ENCODE assay signal across 1 cellular context in the genomic region with DNA sequence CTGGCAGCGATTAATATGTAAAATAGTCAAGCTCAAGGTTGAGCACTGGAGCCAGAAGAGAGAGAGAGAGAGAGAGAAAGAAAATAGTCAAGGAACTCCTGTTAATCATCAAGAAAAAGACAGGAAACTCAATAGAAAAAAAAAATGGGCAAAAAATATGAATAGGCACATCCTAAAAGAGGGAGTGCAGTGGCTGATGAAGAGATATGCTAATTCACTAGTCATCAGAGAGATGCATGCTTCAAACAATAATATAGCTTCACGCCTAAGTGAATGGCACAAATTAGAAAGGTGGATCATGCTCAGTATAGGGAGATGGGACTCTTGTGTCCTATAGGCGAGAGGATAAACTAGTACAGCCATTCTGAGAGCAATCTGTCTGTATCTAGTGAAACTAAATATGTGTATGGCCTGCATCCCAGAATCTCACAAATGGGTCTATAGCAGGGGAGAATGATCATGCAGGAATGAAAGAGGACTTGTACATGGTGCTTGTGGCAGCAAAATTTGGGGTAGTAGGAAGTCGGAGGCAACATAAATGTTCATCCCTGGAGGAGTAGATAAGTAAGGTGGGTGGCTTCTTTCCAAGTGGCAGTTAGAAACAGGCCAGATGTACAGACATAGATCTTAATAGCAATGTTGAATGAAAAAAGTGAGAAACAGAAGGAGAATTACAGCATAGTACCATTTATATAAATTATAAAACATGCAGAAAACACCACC.
TF ChIP-seq lines count a peak whose summit lies in the region.

No MANE protein-coding gene starts in this region.

TF ChIP-seq in K562, 482 proteins besides CTCF, POLR2A, EP300 and RAD21 (continued from another document and continues in another):
- TF ChIP-seq PCBP1 (IDR thresholded peaks at IDR 0.05; ENCODE audit: low read depth, low read length, poor library complexity, severe bottlenecking) = no peak
- no peak for TF ChIP-seq ZNF41 (CRISPR knock-in tag; conservative IDR thresholded peaks at IDR 0.05)
- TF ChIP-seq MEF2A (IDR thresholded peaks at IDR 0.05; ENCODE audit: control insufficient read depth, low read depth, low read length) = no peak
- no peak for TF ChIP-seq PYGO2 (tag; IDR thresholded peaks at IDR 0.05)
- no peak for TF ChIP-seq EZH2 (IDR thresholded peaks at IDR 0.05; ENCODE audit: borderline replicate concordance, low read depth, low read length)
- TF ChIP-seq, protein P1, sequence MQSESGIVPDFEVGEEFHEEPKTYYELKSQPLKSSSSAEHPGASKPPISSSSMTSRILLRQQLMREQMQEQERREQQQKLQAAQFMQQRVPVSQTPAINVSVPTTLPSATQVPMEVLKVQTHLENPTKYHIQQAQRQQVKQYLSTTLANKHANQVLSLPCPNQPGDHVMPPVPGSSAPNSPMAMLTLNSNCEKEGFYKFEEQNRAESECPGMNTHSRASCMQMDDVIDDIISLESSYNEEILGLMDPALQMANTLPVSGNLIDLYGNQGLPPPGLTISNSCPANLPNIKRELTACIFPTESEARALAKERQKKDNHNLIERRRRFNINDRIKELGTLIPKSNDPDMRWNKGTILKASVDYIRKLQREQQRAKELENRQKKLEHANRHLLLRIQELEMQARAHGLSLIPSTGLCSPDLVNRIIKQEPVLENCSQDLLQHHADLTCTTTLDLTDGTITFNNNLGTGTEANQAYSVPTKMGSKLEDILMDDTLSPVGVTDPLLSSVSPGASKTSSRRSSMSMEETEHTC (IDR thresholded peaks at IDR 0.05) = no peak
- TF ChIP-seq, protein P2, sequence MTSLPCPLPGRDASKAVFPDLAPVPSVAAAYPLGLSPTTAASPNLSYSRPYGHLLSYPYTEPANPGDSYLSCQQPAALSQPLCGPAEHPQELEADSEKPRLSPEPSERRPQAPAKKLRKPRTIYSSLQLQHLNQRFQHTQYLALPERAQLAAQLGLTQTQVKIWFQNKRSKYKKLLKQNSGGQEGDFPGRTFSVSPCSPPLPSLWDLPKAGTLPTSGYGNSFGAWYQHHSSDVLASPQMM (CRISPR knock-in tag; IDR thresholded peaks at IDR 0.05) = no peak
- peak; percentile 42 for TF ChIP-seq RBBP5 (IDR thresholded peaks at IDR 0.05; ENCODE audit: borderline replicate concordance, insufficient read depth, low read length, poor library complexity, severe bottlenecking)
- TF ChIP-seq SETDB1 (IDR thresholded peaks at IDR 0.05; ENCODE audit: low read length) = no peak
- TF ChIP-seq RBM22 (IDR thresholded peaks at IDR 0.05; ENCODE audit: low read depth, low read length, poor library complexity, severe bottlenecking) = no peak
- peak; percentile 38; the same call in 1 of the 2 replicates for TF ChIP-seq FOSL1 (tag; conservative IDR thresholded peaks at IDR 0.05)
- TF ChIP-seq GATAD2B (IDR thresholded peaks at IDR 0.05; ENCODE audit: borderline replicate concordance) = 0 out of 2 replicates have a peak, but pooled peaks have one; percentile 35
- peak; percentile 10 for TF ChIP-seq NEUROD1 (IDR thresholded peaks at IDR 0.05; ENCODE audit: borderline replicate concordance, low read depth, low read length, partially characterized antibody)
- no peak for TF ChIP-seq TARDBP (IDR thresholded peaks at IDR 0.05)
- TF ChIP-seq DACH1 (IDR thresholded peaks at IDR 0.05; ENCODE audit: partially characterized antibody) = no peak
- TF ChIP-seq ZFPM2 (CRISPR knock-in tag; IDR thresholded peaks at IDR 0.05) = no peak
- TF ChIP-seq POLR3G (IDR thresholded peaks at IDR 0.05; ENCODE audit: extremely low read depth, insufficient read length, insufficient replicate concordance) = no peak
- TF ChIP-seq KLF10 (CRISPR knock-in tag; IDR thresholded peaks at IDR 0.05) = 0 out of 2 replicates have a peak, but pooled peaks have one; percentile 7
- TF ChIP-seq KAT2B (IDR thresholded peaks at IDR 0.05; ENCODE audit: low read depth, low read length) = no peak
- TF ChIP-seq TSC22D4 (tag; IDR thresholded peaks at IDR 0.05) = no peak
- TF ChIP-seq ZNF586 (CRISPR knock-in tag; conservative IDR thresholded peaks at IDR 0.05) = no peak
- peak; percentile 59 for TF ChIP-seq EP400 (IDR thresholded peaks at IDR 0.05)
- no peak for TF ChIP-seq ZKSCAN1 (IDR thresholded peaks at IDR 0.05; ENCODE audit: low read depth, low read length)
- TF ChIP-seq, protein P3, sequence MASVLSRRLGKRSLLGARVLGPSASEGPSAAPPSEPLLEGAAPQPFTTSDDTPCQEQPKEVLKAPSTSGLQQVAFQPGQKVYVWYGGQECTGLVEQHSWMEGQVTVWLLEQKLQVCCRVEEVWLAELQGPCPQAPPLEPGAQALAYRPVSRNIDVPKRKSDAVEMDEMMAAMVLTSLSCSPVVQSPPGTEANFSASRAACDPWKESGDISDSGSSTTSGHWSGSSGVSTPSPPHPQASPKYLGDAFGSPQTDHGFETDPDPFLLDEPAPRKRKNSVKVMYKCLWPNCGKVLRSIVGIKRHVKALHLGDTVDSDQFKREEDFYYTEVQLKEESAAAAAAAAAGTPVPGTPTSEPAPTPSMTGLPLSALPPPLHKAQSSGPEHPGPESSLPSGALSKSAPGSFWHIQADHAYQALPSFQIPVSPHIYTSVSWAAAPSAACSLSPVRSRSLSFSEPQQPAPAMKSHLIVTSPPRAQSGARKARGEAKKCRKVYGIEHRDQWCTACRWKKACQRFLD (CRISPR knock-in tag; IDR thresholded peaks at IDR 0.05) = 0 out of 2 replicates have a peak, but pooled peaks have one; percentile 33
- TF ChIP-seq, protein P4, sequence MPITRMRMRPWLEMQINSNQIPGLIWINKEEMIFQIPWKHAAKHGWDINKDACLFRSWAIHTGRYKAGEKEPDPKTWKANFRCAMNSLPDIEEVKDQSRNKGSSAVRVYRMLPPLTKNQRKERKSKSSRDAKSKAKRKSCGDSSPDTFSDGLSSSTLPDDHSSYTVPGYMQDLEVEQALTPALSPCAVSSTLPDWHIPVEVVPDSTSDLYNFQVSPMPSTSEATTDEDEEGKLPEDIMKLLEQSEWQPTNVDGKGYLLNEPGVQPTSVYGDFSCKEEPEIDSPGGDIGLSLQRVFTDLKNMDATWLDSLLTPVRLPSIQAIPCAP (CRISPR knock-in tag; IDR thresholded peaks at IDR 0.05; ENCODE audit: borderline replicate concordance) = no peak
- TF ChIP-seq CREM (IDR thresholded peaks at IDR 0.05; ENCODE audit: low read depth) = 0 out of 2 replicates have a peak, but pooled peaks have one; percentile 3
- no peak for TF ChIP-seq ZNF785 (CRISPR knock-in tag; IDR thresholded peaks at IDR 0.05)
- no peak for TF ChIP-seq ZNF134 (CRISPR knock-in tag; conservative IDR thresholded peaks at IDR 0.05)
- TF ChIP-seq, protein P5, sequence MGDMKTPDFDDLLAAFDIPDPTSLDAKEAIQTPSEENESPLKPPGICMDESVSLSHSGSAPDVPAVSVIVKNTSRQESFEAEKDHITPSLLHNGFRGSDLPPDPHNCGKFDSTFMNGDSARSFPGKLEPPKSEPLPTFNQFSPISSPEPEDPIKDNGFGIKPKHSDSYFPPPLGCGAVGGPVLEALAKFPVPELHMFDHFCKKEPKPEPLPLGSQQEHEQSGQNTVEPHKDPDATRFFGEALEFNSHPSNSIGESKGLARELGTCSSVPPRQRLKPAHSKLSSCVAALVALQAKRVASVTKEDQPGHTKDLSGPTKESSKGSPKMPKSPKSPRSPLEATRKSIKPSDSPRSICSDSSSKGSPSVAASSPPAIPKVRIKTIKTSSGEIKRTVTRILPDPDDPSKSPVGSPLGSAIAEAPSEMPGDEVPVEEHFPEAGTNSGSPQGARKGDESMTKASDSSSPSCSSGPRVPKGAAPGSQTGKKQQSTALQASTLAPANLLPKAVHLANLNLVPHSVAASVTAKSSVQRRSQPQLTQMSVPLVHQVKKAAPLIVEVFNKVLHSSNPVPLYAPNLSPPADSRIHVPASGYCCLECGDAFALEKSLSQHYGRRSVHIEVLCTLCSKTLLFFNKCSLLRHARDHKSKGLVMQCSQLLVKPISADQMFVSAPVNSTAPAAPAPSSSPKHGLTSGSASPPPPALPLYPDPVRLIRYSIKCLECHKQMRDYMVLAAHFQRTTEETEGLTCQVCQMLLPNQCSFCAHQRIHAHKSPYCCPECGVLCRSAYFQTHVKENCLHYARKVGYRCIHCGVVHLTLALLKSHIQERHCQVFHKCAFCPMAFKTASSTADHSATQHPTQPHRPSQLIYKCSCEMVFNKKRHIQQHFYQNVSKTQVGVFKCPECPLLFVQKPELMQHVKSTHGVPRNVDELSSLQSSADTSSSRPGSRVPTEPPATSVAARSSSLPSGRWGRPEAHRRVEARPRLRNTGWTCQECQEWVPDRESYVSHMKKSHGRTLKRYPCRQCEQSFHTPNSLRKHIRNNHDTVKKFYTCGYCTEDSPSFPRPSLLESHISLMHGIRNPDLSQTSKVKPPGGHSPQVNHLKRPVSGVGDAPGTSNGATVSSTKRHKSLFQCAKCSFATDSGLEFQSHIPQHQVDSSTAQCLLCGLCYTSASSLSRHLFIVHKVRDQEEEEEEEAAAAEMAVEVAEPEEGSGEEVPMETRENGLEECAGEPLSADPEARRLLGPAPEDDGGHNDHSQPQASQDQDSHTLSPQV (IDR thresholded peaks at IDR 0.05) = peak; percentile 88
- TF ChIP-seq, protein P6, sequence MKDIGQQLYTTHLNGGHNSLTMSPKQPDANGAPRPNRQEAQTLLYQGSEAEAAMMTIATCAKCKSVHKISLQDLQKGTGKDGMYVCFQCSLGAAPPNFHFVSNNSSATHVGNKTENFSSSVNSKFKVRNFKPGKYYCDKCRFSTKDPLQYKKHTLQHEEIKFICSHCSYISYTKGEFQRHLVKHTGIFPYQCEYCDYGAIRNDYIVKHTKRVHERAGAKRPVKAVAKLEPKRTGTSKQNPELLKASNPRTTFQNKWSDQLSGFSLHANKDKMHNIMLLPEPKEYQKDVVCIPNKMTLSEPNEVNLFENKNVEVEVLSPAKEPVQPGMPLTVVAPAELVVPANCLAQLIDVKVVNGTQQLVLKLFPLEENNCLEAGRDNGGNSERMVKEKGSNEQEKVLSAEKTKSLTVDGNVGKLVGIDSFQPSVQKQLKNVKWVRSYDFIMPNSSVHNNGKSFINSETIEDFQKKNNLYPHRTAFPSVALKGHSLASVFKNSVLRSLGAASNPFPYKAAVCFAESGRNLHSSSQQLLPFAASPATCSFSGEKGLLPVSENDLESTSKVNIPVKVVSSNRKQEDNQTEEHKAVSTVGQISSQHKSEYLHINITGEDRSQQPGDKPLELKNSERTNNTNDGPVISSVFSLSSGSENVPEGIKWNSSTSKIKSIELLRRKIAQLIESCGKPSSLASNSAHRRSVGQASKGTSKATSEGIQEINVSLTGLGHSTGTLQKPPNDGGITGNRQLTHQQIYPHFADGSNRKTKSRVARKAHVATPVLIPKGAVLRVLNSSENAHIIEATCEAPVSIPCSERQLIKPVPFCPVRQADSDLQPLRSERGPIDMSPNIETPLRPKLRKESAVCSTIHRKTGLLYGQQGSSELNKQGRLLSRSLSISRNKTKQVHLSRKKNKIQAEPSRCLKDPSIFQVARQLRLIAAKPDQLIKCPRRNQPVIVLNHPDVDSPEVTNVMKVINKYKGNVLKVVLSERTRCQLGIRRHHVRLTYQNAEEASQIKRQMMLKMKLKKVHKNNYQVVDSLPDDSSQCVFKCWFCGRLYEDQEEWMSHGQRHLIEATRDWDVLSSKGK (CRISPR knock-in tag; IDR thresholded peaks at IDR 0.05) = no peak
- TF ChIP-seq, protein P7, sequence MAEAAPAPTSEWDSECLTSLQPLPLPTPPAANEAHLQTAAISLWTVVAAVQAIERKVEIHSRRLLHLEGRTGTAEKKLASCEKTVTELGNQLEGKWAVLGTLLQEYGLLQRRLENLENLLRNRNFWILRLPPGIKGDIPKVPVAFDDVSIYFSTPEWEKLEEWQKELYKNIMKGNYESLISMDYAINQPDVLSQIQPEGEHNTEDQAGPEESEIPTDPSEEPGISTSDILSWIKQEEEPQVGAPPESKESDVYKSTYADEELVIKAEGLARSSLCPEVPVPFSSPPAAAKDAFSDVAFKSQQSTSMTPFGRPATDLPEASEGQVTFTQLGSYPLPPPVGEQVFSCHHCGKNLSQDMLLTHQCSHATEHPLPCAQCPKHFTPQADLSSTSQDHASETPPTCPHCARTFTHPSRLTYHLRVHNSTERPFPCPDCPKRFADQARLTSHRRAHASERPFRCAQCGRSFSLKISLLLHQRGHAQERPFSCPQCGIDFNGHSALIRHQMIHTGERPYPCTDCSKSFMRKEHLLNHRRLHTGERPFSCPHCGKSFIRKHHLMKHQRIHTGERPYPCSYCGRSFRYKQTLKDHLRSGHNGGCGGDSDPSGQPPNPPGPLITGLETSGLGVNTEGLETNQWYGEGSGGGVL (CRISPR knock-in tag; IDR thresholded peaks at IDR 0.05) = no peak
- peak; percentile 64; the same call in 1 of the 2 replicates for TF ChIP-seq PML (IDR thresholded peaks at IDR 0.05; ENCODE audit: low read length)
- no peak for TF ChIP-seq CCAR2 (IDR thresholded peaks at IDR 0.05; ENCODE audit: low read depth, low read length)
- TF ChIP-seq CBFB (CRISPR knock-in tag; IDR thresholded peaks at IDR 0.05) = no peak
- TF ChIP-seq POLR2AphosphoS2 (IDR thresholded peaks at IDR 0.05; ENCODE audit: low read length) = no peak
- TF ChIP-seq, protein P8, sequence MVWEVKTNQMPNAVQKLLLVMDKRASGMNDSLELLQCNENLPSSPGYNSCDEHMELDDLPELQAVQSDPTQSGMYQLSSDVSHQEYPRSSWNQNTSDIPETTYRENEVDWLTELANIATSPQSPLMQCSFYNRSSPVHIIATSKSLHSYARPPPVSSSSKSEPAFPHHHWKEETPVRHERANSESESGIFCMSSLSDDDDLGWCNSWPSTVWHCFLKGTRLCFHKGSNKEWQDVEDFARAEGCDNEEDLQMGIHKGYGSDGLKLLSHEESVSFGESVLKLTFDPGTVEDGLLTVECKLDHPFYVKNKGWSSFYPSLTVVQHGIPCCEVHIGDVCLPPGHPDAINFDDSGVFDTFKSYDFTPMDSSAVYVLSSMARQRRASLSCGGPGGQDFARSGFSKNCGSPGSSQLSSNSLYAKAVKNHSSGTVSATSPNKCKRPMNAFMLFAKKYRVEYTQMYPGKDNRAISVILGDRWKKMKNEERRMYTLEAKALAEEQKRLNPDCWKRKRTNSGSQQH (CRISPR knock-in tag; IDR thresholded peaks at IDR 0.05) = no peak
- TF ChIP-seq TEAD4 (IDR thresholded peaks at IDR 0.05; ENCODE audit: low read length) = peak; percentile 84
- no peak for TF ChIP-seq TEAD4 (CRISPR knock-in tag; IDR thresholded peaks at IDR 0.05; ENCODE audit: borderline replicate concordance)
- no peak for TF ChIP-seq ZNF707 (CRISPR knock-in tag; conservative IDR thresholded peaks at IDR 0.05)
- no peak for TF ChIP-seq NR2C2 (CRISPR knock-in tag; IDR thresholded peaks at IDR 0.05)
- TF ChIP-seq NR2C2 (tag; IDR thresholded peaks at IDR 0.05) = no peak
- no peak; the same call in 1 of the 2 replicates for TF ChIP-seq HLTF (IDR thresholded peaks at IDR 0.05)
- TF ChIP-seq MBD2 (IDR thresholded peaks at IDR 0.05; ENCODE audit: borderline replicate concordance, low read depth) = no peak
- TF ChIP-seq MECOM (CRISPR knock-in tag; IDR thresholded peaks at IDR 0.05) = peak; percentile 51; the same call in 1 of the 2 replicates
- TF ChIP-seq, protein P9, sequence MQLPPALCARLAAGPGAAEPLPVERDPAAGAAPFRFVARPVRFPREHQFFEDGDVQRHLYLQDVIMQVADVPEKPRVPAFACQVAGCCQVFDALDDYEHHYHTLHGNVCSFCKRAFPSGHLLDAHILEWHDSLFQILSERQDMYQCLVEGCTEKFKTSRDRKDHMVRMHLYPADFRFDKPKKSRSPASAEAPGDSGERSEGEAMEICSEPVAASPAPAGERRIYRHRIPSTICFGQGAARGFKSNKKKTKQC (CRISPR knock-in tag; IDR thresholded peaks at IDR 0.05) = no peak
- no peak for TF ChIP-seq POLR2B (IDR thresholded peaks at IDR 0.05; ENCODE audit: low read depth, partially characterized antibody)
- TF ChIP-seq RBM25 (IDR thresholded peaks at IDR 0.05; ENCODE audit: low read depth, low read length, severe bottlenecking) = no peak
